ENCODE assay signal across 20 cellular contexts in the genomic region with DNA sequence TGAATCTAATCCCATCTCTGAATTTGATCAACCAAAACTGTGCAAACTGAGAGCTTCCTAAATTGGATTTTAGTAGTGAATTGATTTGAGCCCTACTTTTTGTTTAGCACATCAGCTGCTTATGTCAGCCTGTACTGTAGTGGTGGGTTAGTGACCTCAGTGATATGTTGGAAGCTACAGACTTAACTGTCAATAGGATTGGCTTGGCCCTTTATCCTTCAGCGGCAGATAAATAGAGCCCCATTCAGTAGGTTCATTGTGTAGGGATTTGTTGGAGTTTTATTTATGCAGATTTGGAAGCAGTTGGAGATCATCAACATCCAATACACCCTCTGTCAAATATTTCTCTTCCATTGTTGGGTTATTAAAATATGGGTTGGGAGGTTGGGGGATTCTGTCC.
"Had no signal": no experiment of that assay in that cellular context is flagged by ENCODE, and none has a peak within 500 bp of the region (broad histone marks: within the 10 kb centered on the region; RNA-seq: fewer than 3 reads in every experiment).

No MANE protein-coding gene starts in this region.

- DNase-seq: activated CD4-positive, alpha-beta memory T cell treated with anti-CD3 and anti-CD28 coated beads for 36 hours; activated CD4-positive, alpha-beta T cell treated with anti-CD3 and anti-CD28 coated beads, Interleukin-2, amount 10 ng/mL, durations not matched to agents 7 days and 5 days; activated CD4-positive, CD25-positive, alpha-beta regulatory T cell; activated CD8-positive, alpha-beta memory T cell treated with anti-CD3 and anti-CD28 coated beads for 24 hours; activated effector memory CD4-positive, alpha-beta T cell treated with anti-CD3 and anti-CD28 coated beads, Interleukin-2, amount 50 U/mL, for 16 hours; activated naive CD4-positive, alpha-beta T cell treated with Interleukin-2 at 50 U/mL for 16 hours; activated naive CD8-positive, alpha-beta T cell treated with anti-CD3 and anti-CD28 coated beads, Interleukin-2, amount 50 U/mL, for 24 hours; activated T-cell treated with anti-CD3 and anti-CD28 coated beads, Interleukin-2, amount 50 U/mL, for 4 hours; amniotic stem cell; body of pancreas; central memory CD4-positive, alpha-beta T cell; KG1; NCI-H1048; NCI-H187; NCI-H2227 treated with DMSO at 0.1 percent for 48 hours; NCI-H510A; SIG-M5; T-cell; T-helper 2 cell; T1000 had no signal
